Comparison of ENCODE assay signal across 10 cellular contexts in the genomic region with DNA sequence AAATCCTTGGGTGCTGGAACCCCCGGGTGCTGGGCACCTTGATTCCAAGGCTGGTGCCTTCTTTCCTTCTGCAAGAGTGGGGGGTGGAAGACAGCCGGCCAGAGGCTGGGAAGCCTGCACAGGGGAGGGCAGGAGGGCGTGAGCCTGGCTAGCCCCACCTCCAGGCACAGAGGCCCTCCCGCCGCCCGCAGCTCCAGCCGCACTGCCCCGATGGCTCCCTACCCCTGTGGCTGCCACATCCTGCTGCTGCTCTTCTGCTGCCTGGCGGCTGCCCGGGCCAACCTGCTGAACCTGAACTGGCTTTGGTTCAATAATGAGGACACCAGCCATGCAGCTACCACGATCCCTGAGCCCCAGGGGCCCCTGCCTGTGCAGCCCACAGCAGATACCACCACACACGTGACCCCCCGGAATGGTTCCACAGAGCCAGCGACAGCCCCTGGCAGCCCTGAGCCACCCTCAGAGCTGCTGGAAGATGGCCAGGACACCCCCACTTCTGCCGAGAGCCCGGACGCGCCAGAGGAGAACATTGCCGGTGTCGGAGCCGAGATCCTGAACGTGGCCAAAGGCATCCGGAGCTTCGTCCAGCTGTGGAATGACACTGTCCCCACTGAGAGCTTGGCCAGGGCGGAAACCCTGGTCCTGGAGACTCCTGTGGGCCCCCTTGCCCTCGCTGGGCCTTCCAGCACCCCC. TPM values are rescaled to one million over a fixed set of nuclear protein-coding genes. Genes with fewer than 3 reads are reported as not detected.
DNase-seq lines count a peak whose midpoint lies in the region; ATAC-seq and TF ChIP-seq lines count a peak whose summit lies in the region.
"Had no signal": no experiment of that assay in that cellular context is flagged by ENCODE, and none has a peak within 500 bp of the region (broad histone marks: within the 10 kb centered on the region; RNA-seq: fewer than 3 reads in every experiment).

No MANE protein-coding gene starts in this region.

- H3K4me3 ChIP-seq in BLaER1 treated with 17β-estradiol and CSF1 and Interleukin-3, amounts not matched to agents 10 nM and 100 nM: no peak overlapping the region
- H3K4me3 ChIP-seq in epithelial cell of proximal tubule (ENCODE audit: low read depth, low read length): peak overlapping the region; percentile 12

- CTCF ChIA-PET in T-cell (lab: Charles Lee) (no interaction called here), HEK293T (lab: Yijun Ruan, JAX) (no interaction called here)

- POLR2A ChIA-PET in T-cell (lab: Charles Lee): no interaction called here
- POLR2A ChIA-PET in HEK293T (lab: Yijun Ruan, JAX): no interaction called here

- H3K4me3 Mint-ChIP-seq in T-cell: no peak overlapping the region
- H3K4me3 Mint-ChIP-seq: central memory CD8-positive, alpha-beta T cell; neural crest cell had no signal

- H3K27me3 Mint-ChIP-seq in T-cell: no peaks in the 10 kb centered on the region

- H3K27ac Mint-ChIP-seq in T-cell: no peak overlapping the region

- TF ChIP-seq CTCF in epithelial cell of proximal tubule (conservative IDR thresholded peaks at IDR 0.05; ENCODE audit: low read depth, low read length) (no peak), omental fat pad (IDR thresholded peaks at IDR 0.05) (no peak), GM10266 (IDR thresholded peaks at IDR 0.05; ENCODE audit: control insufficient read depth, insufficient read depth, low read depth, missing control alignments) (no peak)

- ATAC-seq in omental fat pad (ENCODE audit: low FRiP score) (peak; percentile 40), T-cell (replicated peaks in 1 of 4) (no peak), HG03108 (IDR thresholded peaks at IDR 0.05; ENCODE audit: unreplicated experiment) (no peak)

- H3K9me3 Mint-ChIP-seq in T-cell: no peaks in the 10 kb centered on the region
- H3K9me3 Mint-ChIP-seq: central memory CD8-positive, alpha-beta T cell had no signal

- H3K4me2 ChIP-seq in BLaER1 treated with 17β-estradiol and CSF1 and Interleukin-3, amounts not matched to agents 10 nM and 100 nM: peak overlapping the region in 10 of 11 experiments; percentile 11 to 65 (median 54); a peak in 19 of 22 replicates

- DNase-seq in NCI-H226 (peak; percentile 69), epithelial cell of proximal tubule (ENCODE audit: low read depth) (no peak), omental fat pad (ENCODE audit: low spot score) (no peak), GM10266 (ENCODE audit: extremely low spot score) (no peak), T-cell (no peak), HEK293T (ENCODE audit: extremely low spot score) (no peak)

- H3K9ac ChIP-seq in BLaER1 treated with 17β-estradiol and CSF1 and Interleukin-3, amounts not matched to agents 10 nM and 100 nM: no peak overlapping the region

- peaks cover 0 to 4% (median 2%) of the 10 kb centered on the region in 3 donors for H3K4me1 Mint-ChIP-seq in T-cell
- H3K4me1 Mint-ChIP-seq: central memory CD8-positive, alpha-beta T cell had no signal

- peaks cover 0 to 8% (median 0%) of the 10 kb centered on the region in 11 experiments; a peak in 3 of 22 replicates for H3K9me3 ChIP-seq in BLaER1 treated with 17β-estradiol and CSF1 and Interleukin-3, amounts not matched to agents 10 nM and 100 nM (replicated peaks in 1 of 11)

- H3K27ac ChIP-seq in BLaER1 treated with 17β-estradiol and CSF1 and Interleukin-3, amounts not matched to agents 10 nM and 100 nM: no peak overlapping the region

- no peaks in the 10 kb centered on the region for H3K36me3 Mint-ChIP-seq in T-cell

- no peaks in the 10 kb centered on the region; a peak in 1 of 22 replicates for H3K27me3 ChIP-seq in BLaER1 treated with 17β-estradiol and CSF1 and Interleukin-3, amounts not matched to agents 10 nM and 100 nM

- no peaks in the 10 kb centered on the region for H3K36me3 ChIP-seq in BLaER1 treated with 17β-estradiol and CSF1 and Interleukin-3, amounts not matched to agents 10 nM and 100 nM

- peaks cover 7 to 80% (median 57%) of the 10 kb centered on the region in 10 experiments; a peak in 18 of 20 replicates for H3K4me1 ChIP-seq in BLaER1 treated with 17β-estradiol and CSF1 and Interleukin-3, amounts not matched to agents 10 nM and 100 nM

- H4K20me1 ChIP-seq in BLaER1 treated with 17β-estradiol and CSF1 and Interleukin-3, amounts not matched to agents 10 nM and 100 nM: peaks cover 0 to 11% (median 4%) of the 10 kb centered on the region in 11 experiments; a peak in 3 of 22 replicates

TF ChIP-seq in HEK293T, 16 proteins besides CTCF, POLR2A, EP300 and RAD21:
- no peak for TF ChIP-seq FOXK2 (IDR thresholded peaks at IDR 0.05)
- no peak for TF ChIP-seq TARDBP (IDR thresholded peaks at IDR 0.05)
- no peak for TF ChIP-seq PKNOX1 (IDR thresholded peaks at IDR 0.05)
- no peak for TF ChIP-seq FOXA1 (IDR thresholded peaks at IDR 0.05)
- no peak for TF ChIP-seq CTBP1 (IDR thresholded peaks at IDR 0.05; ENCODE audit: borderline replicate concordance)
- no peak for TF ChIP-seq SP1 (IDR thresholded peaks at IDR 0.05)
- TF ChIP-seq FOXM1 (IDR thresholded peaks at IDR 0.05; ENCODE audit: borderline replicate concordance): no peak

RNA-seq across cellular contexts. Expression of gene COL18A1, which starts 50.5 kb away (rescaled TPM):
- total RNA-seq in epithelial cell of proximal tubule (346 and 535 TPM in 2 replicates), omental fat pad (100 to 1,000 TPM in 2 of 4 donors, 10 to 100 TPM in 2; 64.7 to 110 (median 98.9) TPM), T-cell (10 to 100 TPM in 3 of 5 donors, 1 to 10 TPM in 2; 7.2 to 53.8 (median 10.5) TPM)
